In genomic region chr11:32580967-32581366, GRCh38 we compare ENCODE assay signal across 23 cellular contexts. TPM values are rescaled to one million over a fixed set of nuclear protein-coding genes. Genes with fewer than 3 reads are reported as not detected.
A peak's percentile ranks its signal among the peaks of the same experiment; 100 is the strongest.
DNase-seq lines count a peak whose midpoint lies in the region; FAIRE-seq and TF ChIP-seq lines count a peak whose summit lies in the region.
"Had no signal": no experiment of that assay in that cellular context is flagged by ENCODE, and none has a peak within 500 bp of the region (broad histone marks: within the 10 kb centered on the region; RNA-seq: fewer than 3 reads in every experiment).

No MANE protein-coding gene starts in this region.

- no peak overlapping the region for H4K12ac ChIP-seq in trophoblast cell (ENCODE audit: low read depth, low read length)

- H4K5ac ChIP-seq in H1 (ENCODE audit: insufficient read length, low read depth, low read length) = peak overlapping the region; percentile 22

- H2AFZ ChIP-seq in H1 (ENCODE audit: low read length) = peak overlapping the region; percentile 72; the same call in 1 of the 2 replicates
- no peak overlapping the region for H2AFZ ChIP-seq in trophoblast cell (ENCODE audit: insufficient read depth, low read length, poor library complexity)

- H3K9ac ChIP-seq in H1 (replicated peaks in 1 of 4; ENCODE audit: extremely low read depth in 1 of 4, low read depth in 3 of 4, low read length in 3 of 4) (no peak overlapping the region), trophoblast cell (ENCODE audit: low read length) (no peak overlapping the region)
- H3K9ac ChIP-seq: BLaER1 treated with 17β-estradiol and CSF1 and Interleukin-3, amounts not matched to agents 10 nM and 100 nM; SK-N-SH had no signal

- H3K36me3 ChIP-seq in H1 (ENCODE audit: control insufficient read depth in 2 of 4, insufficient read depth in 4 of 4, low read length in 3 of 4) (no peaks in the 10 kb centered on the region), trophoblast cell (ENCODE audit: control insufficient read depth in 1 of 2, insufficient read depth in 2 of 2, low read length in 2 of 2) (peaks cover 0 to 2% of the 10 kb centered on the region in 2 experiments)
- no peaks in the 10 kb centered on the region for H3K36me3 ChIP-seq in effector memory CD4-positive, alpha-beta T cell (ENCODE audit: control insufficient read depth, insufficient read depth, low read length)
- H3K36me3 ChIP-seq: adrenal gland, neutrophil had no signal

- peaks cover 5% of the 10 kb centered on the region; the same call in 1 of the 2 replicates for H3K23me2 ChIP-seq in H1 (ENCODE audit: low read depth, low read length)

- peak overlapping the region; percentile 1; the same call in 1 of the 2 replicates for H3K18ac ChIP-seq in H1 (ENCODE audit: extremely low read depth, low read length)
- no peak overlapping the region for H3K18ac ChIP-seq in trophoblast cell (ENCODE audit: low read length)

- H3K4me2 ChIP-seq in H1 (ENCODE audit: insufficient read depth in 1 of 2, low read depth in 2 of 2, low read length in 2 of 2) (no peak overlapping the region), trophoblast cell (ENCODE audit: low read length) (no peak overlapping the region)
- H3K4me2 ChIP-seq: BLaER1 treated with 17β-estradiol and CSF1 and Interleukin-3, amounts not matched to agents 10 nM and 100 nM; SK-N-SH had no signal

- no peak overlapping the region for H3K27ac ChIP-seq in H1 (ENCODE audit: low read depth, low read length)
- H3K27ac ChIP-seq in trophoblast cell (ENCODE audit: low read depth, low read length) = no peak overlapping the region
- H3K27ac ChIP-seq in effector memory CD4-positive, alpha-beta T cell (ENCODE audit: insufficient read depth, low read length, poor library complexity, severe bottlenecking) = no peak overlapping the region
- H3K27ac ChIP-seq: adrenal gland; BLaER1 treated with 17β-estradiol and CSF1 and Interleukin-3, amounts not matched to agents 10 nM and 100 nM; neutrophil; psoas muscle had no signal

- peaks cover 0 to 5% of the 10 kb centered on the region in 2 experiments for H4K20me1 ChIP-seq in H1 (replicated peaks in 1 of 2; ENCODE audit: control insufficient read depth in 1 of 2, insufficient read depth in 2 of 2, low read length in 2 of 2)

- POLR2A ChIA-PET in H1 (lab: Charles Lee; ENCODE audit: partially characterized antibody) = no interaction called here

- H4K8ac ChIP-seq in H1 (ENCODE audit: extremely low read depth, insufficient read depth, low read length) = no peak overlapping the region
- H4K8ac ChIP-seq in trophoblast cell (ENCODE audit: low read depth, low read length) = peak overlapping the region; percentile 10

- 0 out of 2 replicates have a peak overlapping the region, but pooled peaks have one; percentile 40 for H2BK15ac ChIP-seq in H1 (ENCODE audit: low read length)

- H3K4ac ChIP-seq in H1 (replicated peaks; ENCODE audit: insufficient read length, low read depth, low read length) = no peak overlapping the region
- no peak overlapping the region for H3K4ac ChIP-seq in trophoblast cell (ENCODE audit: low read depth, low read length)

- H3K4me1 ChIP-seq in H1 (replicated peaks in 1 of 4; ENCODE audit: control insufficient read depth in 3 of 4, insufficient read depth in 4 of 4, low read length in 3 of 4) = peaks cover 0 to 2% (median under 1%) of the 10 kb centered on the region in 4 experiments; a peak in 3 of 7 replicates
- peaks cover 0 to 2% of the 10 kb centered on the region in 2 experiments for H3K4me1 ChIP-seq in trophoblast cell (ENCODE audit: control insufficient read depth in 1 of 2, insufficient read depth in 2 of 2, low read length in 2 of 2)
- peaks cover 10% of the 10 kb centered on the region for H3K4me1 ChIP-seq in effector memory CD4-positive, alpha-beta T cell (ENCODE audit: control insufficient read depth, insufficient read depth, low read length, poor library complexity, severe bottlenecking)

- no peak for TF ChIP-seq POLR2A in H1 (IDR thresholded peaks at IDR 0.05; ENCODE audit: control extremely low read depth in 1 of 2, low read depth in 2 of 2, low read length in 2 of 2)

- H2BK5ac ChIP-seq in H1 (ENCODE audit: low read depth, low read length) (no peak overlapping the region), trophoblast cell (ENCODE audit: low read depth, low read length, poor library complexity) (no peak overlapping the region)

- DNase-seq in ELR (ENCODE audit: low read depth) (peak; percentile 45), NCI-H226 (peak; percentile 45), H1 (ENCODE audit: low read depth in 1 of 2, low spot score in 2 of 2) (no peak), trophoblast cell (no peak), NCI-H1105 treated with DMSO at 0.1 percent for 48 hours (lab: John Stamatoyannopoulos, UW) (no peak), NCI-H1092 (lab: John Stamatoyannopoulos, UW) (no peak)
- DNase-seq in effector memory CD4-positive, alpha-beta T cell = no peak
- DNase-seq: activated CD4-positive, alpha-beta T cell treated with anti-CD3 and anti-CD28 coated beads for 4 hours; activated naive CD4-positive, alpha-beta T cell; activated T-cell treated with anti-CD3 and anti-CD28 coated beads, Interleukin-2, amount 50 U/mL, for 4 hours; adrenal gland; cortex of kidney; endodermal cell; NCI-H1694; NCI-H510A treated with DMSO at 0.1 percent for 48 hours; psoas muscle; SK-N-SH; stimulated activated CD4-positive, alpha-beta T cell treated with anti-CD3 and anti-CD28 coated beads, Interleukin-2, amount 100 ng/mL, for 48 hours; T-helper 2 cell had no signal

- peaks cover 22 to 23% of the 10 kb centered on the region in 2 experiments for H3K79me2 ChIP-seq in H1 (ENCODE audit: control insufficient read depth in 1 of 2, insufficient read depth in 2 of 2, low read length in 2 of 2)
- peaks cover 10% of the 10 kb centered on the region for H3K79me2 ChIP-seq in trophoblast cell (ENCODE audit: control insufficient read depth, insufficient read depth, low read length, poor library complexity)

- TF ChIP-seq CTCF in H1 (IDR thresholded peaks at IDR 0.05; ENCODE audit: control extremely low read depth in 1 of 3, insufficient read depth in 1 of 3, low read depth in 1 of 3, low read length in 3 of 3) = no peak

- no peak overlapping the region for H2BK20ac ChIP-seq in H1 (ENCODE audit: low read length)

- no peak overlapping the region for H3K56ac ChIP-seq in H1 (replicated peaks; ENCODE audit: insufficient read length, low read depth, low read length)

- H2BK12ac ChIP-seq in H1 (ENCODE audit: low read depth, low read length) (no peak overlapping the region), trophoblast cell (ENCODE audit: low read length) (no peak overlapping the region)

- 75% methylated on average over 2 of the region's 2 CpGs; no CpG with 5 or more reads in 1 of the 2 experiments for WGBS in H1 (ENCODE audit: extremely low coverage in 1 of 2, insufficient coverage in 1 of 2, insufficient read length in 1 of 2, insufficient replicate concordance in 2 of 2, low coverage in 1 of 2, low lambda C conversion rate in 2 of 2, missing lambda C conversion rate in 1 of 2), 2 experiments
- WGBS in trophoblast cell (ENCODE audit: extremely low coverage, insufficient coverage, insufficient read length) = no CpG with 5 or more reads among the region's 2 CpGs

- FAIRE-seq in H1 (lab: Jason Lieb, UNC) = no peak
- FAIRE-seq: GM19239 had no signal

- H3K9me3 ChIP-seq in H1 (ENCODE audit: insufficient read depth in 2 of 2, low read depth in 1 of 2, low read length in 1 of 2) = no peaks in the 10 kb centered on the region
- no peaks in the 10 kb centered on the region for H3K9me3 ChIP-seq in trophoblast cell (ENCODE audit: insufficient read depth, low read depth, low read length)
- H3K9me3 ChIP-seq in effector memory CD4-positive, alpha-beta T cell (ENCODE audit: control insufficient read depth, low read length) = no peaks in the 10 kb centered on the region
- H3K9me3 ChIP-seq: adrenal gland, neutrophil, psoas muscle, SK-N-SH had no signal

- no peak for TF ChIP-seq EP300 in H1 (IDR thresholded peaks at IDR 0.05; ENCODE audit: borderline replicate concordance in 1 of 2, low read depth in 2 of 2, low read length in 2 of 2)

- no peak overlapping the region for H2BK120ac ChIP-seq in H1 (replicated peaks; ENCODE audit: low read depth, low read length)
- no peak overlapping the region for H2BK120ac ChIP-seq in trophoblast cell (ENCODE audit: insufficient read depth, low read length, poor library complexity)

- H3K14ac ChIP-seq in H1 (ENCODE audit: insufficient read length) = no peak overlapping the region
- H3K14ac ChIP-seq in trophoblast cell (ENCODE audit: low read length) = no peak overlapping the region

- H3K27me3 ChIP-seq in H1 (replicated peaks in 1 of 4; ENCODE audit: control insufficient read depth in 3 of 4, extremely low read depth in 1 of 4, insufficient read depth in 3 of 4, low read length in 3 of 4) (no peaks in the 10 kb centered on the region), trophoblast cell (ENCODE audit: insufficient read depth, low read length) (no peaks in the 10 kb centered on the region)
- no peaks in the 10 kb centered on the region for H3K27me3 ChIP-seq in effector memory CD4-positive, alpha-beta T cell (replicated peaks; ENCODE audit: control insufficient read depth, insufficient read depth, low read length, poor library complexity, severe bottlenecking)
- H3K27me3 ChIP-seq: adrenal gland; BLaER1 treated with 17β-estradiol and CSF1 and Interleukin-3, amounts not matched to agents 10 nM and 100 nM had no signal

- no peak overlapping the region for H3K4me3 ChIP-seq in H1 (ENCODE audit: extremely low read depth in 1 of 4, insufficient read depth in 2 of 4, low read depth in 3 of 4, low read length in 4 of 4)
- no peak overlapping the region for H3K4me3 ChIP-seq in trophoblast cell (ENCODE audit: low read depth, low read length)
- no peak overlapping the region for H3K4me3 ChIP-seq in effector memory CD4-positive, alpha-beta T cell (ENCODE audit: insufficient read depth, low read depth, low read length, poor library complexity, severe bottlenecking)
- H3K4me3 ChIP-seq: adrenal gland; BLaER1 treated with 17β-estradiol and CSF1 and Interleukin-3, amounts not matched to agents 10 nM and 100 nM; lung; psoas muscle had no signal

- CTCF ChIA-PET in H1 (lab: Charles Lee; ENCODE audit: partially characterized antibody) = no interaction called here

- H4K91ac ChIP-seq in H1 (replicated peaks; ENCODE audit: insufficient read length, low read length) (no peak overlapping the region), trophoblast cell (ENCODE audit: low read depth, low read length) (no peak overlapping the region)

- H3K23ac ChIP-seq in H1 (ENCODE audit: insufficient read length) = no peak overlapping the region
- no peak overlapping the region for H3K23ac ChIP-seq in trophoblast cell (ENCODE audit: low read length)

- H2AK5ac ChIP-seq in H1 (ENCODE audit: low read depth, low read length) = no peak overlapping the region
- no peak overlapping the region for H2AK5ac ChIP-seq in trophoblast cell (ENCODE audit: low read length)

- no peak for TF ChIP-seq RAD21 in H1 (IDR thresholded peaks at IDR 0.05 in 1 of 2, conservative IDR thresholded peaks at IDR 0.05 in 1 of 2; ENCODE audit: low read depth in 2 of 2, low read length in 2 of 2)

- H3K79me1 ChIP-seq in H1 (ENCODE audit: low read depth, low read length) (no peaks in the 10 kb centered on the region; the same call in none of the 2 replicates), trophoblast cell (ENCODE audit: low read length) (peaks cover 3% of the 10 kb centered on the region)

RNA-seq across cellular contexts. Expression of gene EIF3M, which starts 2.7 kb away (rescaled TPM):
- 413 and 444 TPM in 2 replicates for total RNA-seq in H1 (2021; fragmentation: NEBNext Ultra II Directional; extraction: Animal tissue kit (Norgen Biotek cat#: 25700))
- 182 and 302 TPM in 2 replicates for polyA plus RNA-seq in H1 (2011; rRNA removed)
- 485 TPM for polyA plus RNA-seq in H1 (2011; cell fraction: cytosol; rRNA removed)
- 90.3 TPM for polyA plus RNA-seq in H1 (2011; cell fraction: nucleus; rRNA removed)
- 354 to 622 TPM (median 455 TPM) in 4 replicates for polyA plus RNA-seq in H1 (2012, experiment 1 of 2)
- 55.4 TPM for polyA plus RNA-seq in H1 (2012, experiment 2 of 2)
- 498 TPM for polyA plus RNA-seq in H1 (2013, experiment 1 of 2)
- 489 TPM for polyA plus RNA-seq in H1 (2013, experiment 2 of 2)
- polyA minus RNA-seq in H1 (2011; rRNA and poly(A)+ RNA removed) = 147 and 208 TPM in 2 replicates
- 120 TPM for polyA minus RNA-seq in H1 (2011; cell fraction: cytosol; rRNA and poly(A)+ RNA removed)
- polyA minus RNA-seq in H1 (2011; cell fraction: nucleus; rRNA and poly(A)+ RNA removed) = 81.5 TPM
- polyA plus RNA-seq in trophoblast cell (2013) = 364 and 368 TPM in 2 replicates

Comparison
In these comparisons a context has a peak if more than half of its experiments do, and no peak if none do; other contexts are left out.
1. DNase-seq: peak in ELR (single experiment) and NCI-H226 (single experiment); none in H1 (0 of 2), trophoblast cell (0 of 2), NCI-H1105 treated with DMSO at 0.1 percent for 48 hours (single experiment), effector memory CD4-positive, alpha-beta T cell (0 of 3) and NCI-H1092 (single experiment).